1 cellular context compared by ENCODE assay signal in the genomic region with DNA sequence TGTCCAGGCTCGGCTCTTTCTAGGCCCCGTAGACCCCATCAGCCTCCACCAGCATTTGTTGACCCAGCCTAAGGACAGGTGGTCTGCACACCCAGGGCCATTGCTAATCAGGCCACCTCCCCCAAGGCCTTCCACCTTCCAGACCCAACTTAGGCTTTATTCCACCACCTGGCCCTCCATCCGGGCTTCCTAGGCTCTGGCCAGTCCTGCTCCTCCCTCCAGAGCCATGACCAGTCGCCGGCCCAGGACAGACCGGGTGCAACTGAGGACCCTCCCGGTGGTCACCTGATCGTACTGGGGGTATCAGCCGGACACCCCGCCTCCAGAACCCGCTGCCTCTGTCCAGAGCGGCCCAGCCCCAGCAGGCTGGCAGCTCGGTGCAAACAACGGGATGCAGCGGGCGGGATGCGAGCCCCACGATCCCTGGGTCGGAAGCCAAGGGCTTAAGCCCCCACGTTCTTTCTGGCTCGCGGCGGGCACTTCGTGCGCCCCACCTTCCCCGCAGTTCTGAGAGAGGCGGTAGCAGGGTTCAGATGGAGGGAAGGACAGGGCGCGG.
TF ChIP-seq lines count a peak whose summit lies in the region.

No MANE protein-coding gene starts in this region.

TF ChIP-seq in SK-N-SH, 30 proteins besides CTCF, POLR2A, EP300 and RAD21 (continued from another document):
- TF ChIP-seq, protein P1, sequence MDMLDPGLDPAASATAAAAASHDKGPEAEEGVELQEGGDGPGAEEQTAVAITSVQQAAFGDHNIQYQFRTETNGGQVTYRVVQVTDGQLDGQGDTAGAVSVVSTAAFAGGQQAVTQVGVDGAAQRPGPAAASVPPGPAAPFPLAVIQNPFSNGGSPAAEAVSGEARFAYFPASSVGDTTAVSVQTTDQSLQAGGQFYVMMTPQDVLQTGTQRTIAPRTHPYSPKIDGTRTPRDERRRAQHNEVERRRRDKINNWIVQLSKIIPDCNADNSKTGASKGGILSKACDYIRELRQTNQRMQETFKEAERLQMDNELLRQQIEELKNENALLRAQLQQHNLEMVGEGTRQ (IDR thresholded peaks at IDR 0.05; ENCODE audit: borderline replicate concordance, low read depth, low read length) = no peak
- TF ChIP-seq GABPA (IDR thresholded peaks at IDR 0.05; ENCODE audit: low read depth) (no peak), RXRA (IDR thresholded peaks at IDR 0.05; ENCODE audit: borderline replicate concordance, low read depth) (no peak), MEF2A (IDR thresholded peaks at IDR 0.05; ENCODE audit: borderline replicate concordance, low read depth) (no peak), NFIC (IDR thresholded peaks at IDR 0.05; ENCODE audit: borderline replicate concordance) (no peak), FOXJ3 (CRISPR knock-in tag; IDR thresholded peaks at IDR 0.05) (no peak)
